24 cellular contexts compared by ENCODE assay signal in genomic region chr9:126014726-126015125, GRCh38.
A peak's percentile ranks its signal among the peaks of the same experiment; 100 is the strongest.
DNase-seq lines count a peak whose midpoint lies in the region; ATAC-seq and TF ChIP-seq lines count a peak whose summit lies in the region.
"Had no signal": no experiment of that assay in that cellular context is flagged by ENCODE, and none has a peak within 500 bp of the region (broad histone marks: within the 10 kb centered on the region; RNA-seq: fewer than 3 reads in every experiment).

No MANE protein-coding gene starts in this region.

- peaks cover 0 to 4% (median 0%) of the 10 kb centered on the region in 7 donors for H3K27me3 ChIP-seq in heart right ventricle
- H3K27me3 ChIP-seq in neuronal stem cell (ENCODE audit: control insufficient read depth in 3 of 3, insufficient read depth in 3 of 3, low read depth in 1 of 3, low read length in 3 of 3): peaks cover 0 to 5% (median 0%) of the 10 kb centered on the region in 3 experiments
- H3K27me3 ChIP-seq: BLaER1 treated with 17β-estradiol and CSF1 and Interleukin-3, amounts not matched to agents 10 nM and 100 nM had no signal

- H2BK15ac ChIP-seq in neuronal stem cell (ENCODE audit: low read length): no peak overlapping the region

- no peak overlapping the region for H3K23ac ChIP-seq in neuronal stem cell (ENCODE audit: low read depth, low read length, poor library complexity)

- no peaks in the 10 kb centered on the region for H3K4me1 Mint-ChIP-seq in stimulated activated naive B cell treated with anti-CD40 and anti-IgM and Interleukin-4, amounts not matched to agents 10 μg/mL and 1 μg/mL and 100 μg/mL, for 72 hours
- H3K4me1 Mint-ChIP-seq in nephron progenitor cell (no peaks in the 10 kb centered on the region), CD14-positive monocyte (no peaks in the 10 kb centered on the region)
- H3K4me1 Mint-ChIP-seq: B cell; CD4-positive, alpha-beta memory T cell; CD4-positive, CD25-positive, alpha-beta regulatory T cell; CD8-positive, alpha-beta memory T cell had no signal

- H2AFZ ChIP-seq in neuronal stem cell (ENCODE audit: low read length): no peak overlapping the region

- H3K36me3 ChIP-seq in heart right ventricle (no peaks in the 10 kb centered on the region), neuronal stem cell (replicated peaks in 1 of 2; ENCODE audit: control insufficient read depth in 2 of 2, insufficient read depth in 2 of 2, low read length in 2 of 2) (no peaks in the 10 kb centered on the region)
- H3K36me3 ChIP-seq: BLaER1 treated with 17β-estradiol and CSF1 and Interleukin-3, amounts not matched to agents 10 nM and 100 nM had no signal

- DNase-seq in Right ventricle myocardium inferior (ENCODE audit: missing footprints) (peak; percentile 51), heart right ventricle (no peak), neuronal stem cell (ENCODE audit: low spot score) (no peak), nephron progenitor cell (no peak), CD14-positive monocyte (ENCODE audit: low spot score) (no peak)
- DNase-seq in stimulated activated naive B cell treated with anti-CD40 and anti-IgM and Interleukin-4, amounts not matched to agents 10 μg/mL and 1 μg/mL and 100 μg/mL, for 72 hours: no peak
- DNase-seq: AML-193; CD4-positive, alpha-beta memory T cell; CD4-positive, CD25-positive, alpha-beta regulatory T cell; CD8-positive, alpha-beta memory T cell; COR-L47; DMS 273 treated with DMSO at 0.1 percent for 48 hours; DMS153; DMS53; DMS79; DND-41; EL; GDM1 had no signal

- H2BK5ac ChIP-seq in neuronal stem cell (ENCODE audit: low read length): no peak overlapping the region

- H3K4me2 ChIP-seq in neuronal stem cell (ENCODE audit: insufficient read depth, low read length, poor library complexity, severe bottlenecking): no peak overlapping the region
- H3K4me2 ChIP-seq: A549; BLaER1 treated with 17β-estradiol and CSF1 and Interleukin-3, amounts not matched to agents 10 nM and 100 nM had no signal

- no peak for TF ChIP-seq CTCF in heart right ventricle (IDR thresholded peaks at IDR 0.05)
- no peak for TF ChIP-seq CTCF in nephron progenitor cell (IDR thresholded peaks at IDR 0.05)
- TF ChIP-seq CTCF in CD14-positive monocyte (IDR thresholded peaks at IDR 0.05): no peak

- no peak overlapping the region for H3K14ac ChIP-seq in neuronal stem cell (ENCODE audit: low read length)

- peak overlapping the region; percentile 31 for H3K27ac Mint-ChIP-seq in stimulated activated naive B cell treated with anti-CD40 and anti-IgM and Interleukin-4, amounts not matched to agents 10 μg/mL and 1 μg/mL and 100 μg/mL, for 72 hours
- H3K27ac Mint-ChIP-seq in nephron progenitor cell (no peak overlapping the region), CD14-positive monocyte (no peak overlapping the region)
- H3K27ac Mint-ChIP-seq: B cell; CD4-positive, alpha-beta memory T cell; CD4-positive, CD25-positive, alpha-beta regulatory T cell; CD8-positive, alpha-beta memory T cell had no signal

- no peak overlapping the region for H4K91ac ChIP-seq in neuronal stem cell (ENCODE audit: low read depth, low read length, poor library complexity)

- H3K4me3 Mint-ChIP-seq in stimulated activated naive B cell treated with anti-CD40 and anti-IgM and Interleukin-4, amounts not matched to agents 10 μg/mL and 1 μg/mL and 100 μg/mL, for 72 hours: no peak overlapping the region
- H3K4me3 Mint-ChIP-seq in nephron progenitor cell (no peak overlapping the region), CD14-positive monocyte (no peak overlapping the region)
- H3K4me3 Mint-ChIP-seq: B cell; CD4-positive, alpha-beta memory T cell; CD4-positive, CD25-positive, alpha-beta regulatory T cell; CD8-positive, alpha-beta memory T cell had no signal

- H3K9me3 ChIP-seq in heart right ventricle (peaks cover 0 to 8% (median 0%) of the 10 kb centered on the region in 11 donors), neuronal stem cell (replicated peaks in 1 of 2; ENCODE audit: control insufficient read depth in 2 of 2, insufficient read depth in 1 of 2, low read depth in 1 of 2, low read length in 2 of 2) (no peaks in the 10 kb centered on the region)

- H4K8ac ChIP-seq in neuronal stem cell (ENCODE audit: low read depth, low read length): no peak overlapping the region

- 61 to 75% methylated on average over 12 of the region's 12 CpGs for whole genome bisulfite sequencing in heart right ventricle, 2 donors
- WGBS in neuronal stem cell (ENCODE audit: extremely low coverage in 2 of 2, insufficient read length in 2 of 2, insufficient replicate concordance in 1 of 2), 2 donors: no CpG with 5 or more reads among the region's 12 CpGs

- no peaks in the 10 kb centered on the region for H3K4me1 ChIP-seq in heart right ventricle
- peaks cover 0 to 2% of the 10 kb centered on the region in 2 donors for H3K4me1 ChIP-seq in neuronal stem cell (ENCODE audit: control insufficient read depth in 2 of 2, insufficient read depth in 1 of 2, low read depth in 1 of 2, low read length in 2 of 2)
- H3K4me1 ChIP-seq: A549 had no signal

- no peaks in the 10 kb centered on the region for H3K36me3 Mint-ChIP-seq in stimulated activated naive B cell treated with anti-CD40 and anti-IgM and Interleukin-4, amounts not matched to agents 10 μg/mL and 1 μg/mL and 100 μg/mL, for 72 hours
- H3K36me3 Mint-ChIP-seq in nephron progenitor cell (ENCODE audit: low read depth) (no peaks in the 10 kb centered on the region), CD14-positive monocyte (no peaks in the 10 kb centered on the region)
- H3K36me3 Mint-ChIP-seq: CD4-positive, CD25-positive, alpha-beta regulatory T cell; CD8-positive, alpha-beta memory T cell had no signal

- H3K27me3 Mint-ChIP-seq in stimulated activated naive B cell treated with anti-CD40 and anti-IgM and Interleukin-4, amounts not matched to agents 10 μg/mL and 1 μg/mL and 100 μg/mL, for 72 hours: peaks cover 0 to 13% of the 10 kb centered on the region in 2 donors
- H3K27me3 Mint-ChIP-seq in nephron progenitor cell (ENCODE audit: low read depth, poor library complexity) (peaks cover 20% of the 10 kb centered on the region), CD14-positive monocyte (ENCODE audit: low read depth in 3 of 3) (peaks cover 3 to 12% (median 5%) of the 10 kb centered on the region in 3 donors)
- H3K27me3 Mint-ChIP-seq: CD4-positive, CD25-positive, alpha-beta regulatory T cell had no signal

- no peak overlapping the region for H2BK120ac ChIP-seq in neuronal stem cell (ENCODE audit: low read depth, low read length)

- no peak overlapping the region for H2BK12ac ChIP-seq in neuronal stem cell (ENCODE audit: low read length)

- H3K4me3 ChIP-seq in heart right ventricle: no peak overlapping the region
- H3K4me3 ChIP-seq in neuronal stem cell (ENCODE audit: low read length in 2 of 2): no peak overlapping the region
- H3K4me3 ChIP-seq: A549; BLaER1 treated with 17β-estradiol and CSF1 and Interleukin-3, amounts not matched to agents 10 nM and 100 nM; GM12878 had no signal

- no peak overlapping the region for H2AK5ac ChIP-seq in neuronal stem cell (ENCODE audit: low read depth, low read length)

- no peak overlapping the region for H3K4ac ChIP-seq in neuronal stem cell (ENCODE audit: low read length)

- H3K27ac ChIP-seq in heart right ventricle (no peak overlapping the region), neuronal stem cell (replicated peaks; ENCODE audit: low read length) (no peak overlapping the region)
- H3K27ac ChIP-seq: 22Rv1; A549; BLaER1 treated with 17β-estradiol and CSF1 and Interleukin-3, amounts not matched to agents 10 nM and 100 nM; C4-2B had no signal

- ATAC-seq in Right ventricle myocardium inferior (no peak), heart right ventricle (no peak)
- ATAC-seq in stimulated activated naive B cell treated with anti-CD40 and anti-IgM and Interleukin-4, amounts not matched to agents 10 μg/mL and 1 μg/mL and 100 μg/mL, for 72 hours (replicated peaks): no peak
- ATAC-seq: A549, GM12878 had no signal

- peak overlapping the region; percentile 44 for H3K18ac ChIP-seq in neuronal stem cell (ENCODE audit: low read length)

- intact Hi-C loops in Right ventricle myocardium inferior (cut with DNase I): no loop called here
- intact Hi-C loops in heart right ventricle (cut with DNase I): no loop called here
- intact Hi-C loops in CD14-positive monocyte (cut with micrococcal nuclease): no loop called here

- H3K9ac ChIP-seq in neuronal stem cell (ENCODE audit: low read depth, low read length, poor library complexity): no peak overlapping the region
- H3K9ac ChIP-seq: BLaER1 treated with 17β-estradiol and CSF1 and Interleukin-3, amounts not matched to agents 10 nM and 100 nM had no signal

- no peaks in the 10 kb centered on the region for H3K79me1 ChIP-seq in neuronal stem cell (ENCODE audit: low read depth, low read length)

- peaks cover 5 to 7% of the 10 kb centered on the region in 2 donors for H3K9me3 Mint-ChIP-seq in stimulated activated naive B cell treated with anti-CD40 and anti-IgM and Interleukin-4, amounts not matched to agents 10 μg/mL and 1 μg/mL and 100 μg/mL, for 72 hours
- peaks cover 8% of the 10 kb centered on the region for H3K9me3 Mint-ChIP-seq in nephron progenitor cell
- H3K9me3 Mint-ChIP-seq in CD14-positive monocyte: peaks cover 0 to 13% (median 8%) of the 10 kb centered on the region in 7 donors
